In the genomic region with DNA sequence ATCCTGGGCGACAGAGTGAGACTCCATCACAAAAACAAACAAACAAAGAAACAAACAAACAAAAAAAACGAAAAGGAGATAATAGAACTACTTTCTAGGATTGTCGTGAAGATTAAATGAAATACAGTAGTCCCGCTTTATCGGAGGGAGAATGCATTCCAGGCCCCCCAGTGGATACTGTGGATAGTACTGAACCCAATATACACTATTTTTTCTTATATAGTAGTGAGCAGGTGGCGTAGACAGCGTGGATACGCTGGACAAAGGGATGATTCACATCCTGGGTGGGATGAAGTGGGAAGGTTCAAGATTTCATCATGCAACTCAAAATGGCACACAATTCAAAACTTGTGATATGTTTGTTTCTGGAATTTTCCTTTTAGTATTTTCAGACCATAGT, we compare ENCODE assay signal across 26 cellular contexts. TPM values are rescaled to one million over a fixed set of nuclear protein-coding genes. Genes with fewer than 3 reads are reported as not detected.
"Had no signal": no experiment of that assay in that cellular context is flagged by ENCODE, and none has a peak within 500 bp of the region (broad histone marks: within the 10 kb centered on the region; RNA-seq: fewer than 3 reads in every experiment).

No MANE protein-coding gene starts in this region.

- FAIRE-seq: endometrium, kidney had no signal

- H3K9me3 ChIP-seq: gastroesophageal sphincter, stomach, thoracic aorta, transverse colon had no signal

- H3K9ac ChIP-seq: parathyroid adenoma had no signal

- H3K9me3 Mint-ChIP-seq: natural killer cell treated with Interleukin-12 subunit alpha and Interleukin-12 subunit beta and Interleukin-15 and Interleukin-18, amount 100 ng/mL, for 72 hours had no signal

- H3K36me3 Mint-ChIP-seq: natural killer cell treated with Interleukin-12 subunit alpha and Interleukin-12 subunit beta and Interleukin-15 and Interleukin-18, amount 100 ng/mL, for 72 hours; stimulated activated naive B cell treated with anti-CD40 and anti-IgM and Interleukin-4, amounts not matched to agents 10 μg/mL and 1 μg/mL and 100 μg/mL, for 72 hours had no signal

- H3K4me1 ChIP-seq: gastroesophageal sphincter, left ventricle myocardium inferior, parathyroid adenoma, stomach, transverse colon had no signal

- H3K4me3 ChIP-seq: dorsolateral prefrontal cortex, gastroesophageal sphincter, left ventricle myocardium inferior, lung, stomach, thoracic aorta, transverse colon had no signal

- H3K27ac Mint-ChIP-seq: natural killer cell treated with Interleukin-12 subunit alpha and Interleukin-12 subunit beta and Interleukin-15 and Interleukin-18, amount 100 ng/mL, for 72 hours; stimulated activated naive B cell treated with anti-CD40 and anti-IgM and Interleukin-4, amounts not matched to agents 10 μg/mL and 1 μg/mL and 100 μg/mL, for 72 hours had no signal

- ATAC-seq: esophagus mucosa; gastroesophageal sphincter; left cardiac atrium; natural killer cell treated with Interleukin-12 subunit alpha and Interleukin-12 subunit beta and Interleukin-15 and Interleukin-18, amount 100 ng/mL, for 72 hours; sciatic nerve; stimulated activated naive B cell treated with anti-CD40 and anti-IgM and Interleukin-4, amounts not matched to agents 10 μg/mL and 1 μg/mL and 100 μg/mL, for 72 hours had no signal

- H3K36me3 ChIP-seq: gastroesophageal sphincter, left ventricle myocardium inferior, stomach, thoracic aorta, transverse colon had no signal

- H3K4me3 Mint-ChIP-seq: natural killer cell treated with Interleukin-12 subunit alpha and Interleukin-12 subunit beta and Interleukin-15 and Interleukin-18, amount 100 ng/mL, for 72 hours; stimulated activated naive B cell treated with anti-CD40 and anti-IgM and Interleukin-4, amounts not matched to agents 10 μg/mL and 1 μg/mL and 100 μg/mL, for 72 hours had no signal

- H3K4me1 Mint-ChIP-seq: stimulated activated naive B cell treated with anti-CD40 and anti-IgM and Interleukin-4, amounts not matched to agents 10 μg/mL and 1 μg/mL and 100 μg/mL, for 72 hours had no signal

- DNase-seq: cortex of kidney; dorsolateral prefrontal cortex; effector CD8-positive, alpha-beta T cell; glutamatergic neuron; left cardiac atrium; left ventricle myocardium inferior; mesenchymal stem cell; midbrain; occipital lobe; stimulated activated CD4-positive, alpha-beta T cell treated with anti-CD3 and anti-CD28 coated beads, Interleukin-2, amount 100 ng/mL, for 24 hours; stimulated activated CD4-positive, alpha-beta T cell treated with anti-CD3 and anti-CD28 coated beads, Interleukin-4, amount 100 ng/mL, for 4 hours; stimulated activated naive B cell treated with anti-CD40 and anti-IgM and Interleukin-4, amounts not matched to agents 10 μg/mL and 1 μg/mL and 100 μg/mL, for 72 hours; stomach; substantia nigra; transverse colon had no signal

- H3K27ac ChIP-seq: dorsolateral prefrontal cortex, gastroesophageal sphincter, left ventricle myocardium inferior, parathyroid adenoma, stomach, thoracic aorta, transverse colon had no signal

RNA-seq across cellular contexts. Expression of a gene that starts 8.0 kb away (rescaled TPM):
- total RNA-seq: fibroblast of lung, left ventricle myocardium inferior, pulmonary artery endothelial cell, sciatic nerve, thoracic aorta, transverse colon had no signal
- polyA plus RNA-seq: fibroblast of lung had no signal
